Comparison of ENCODE assay signal across 8 cellular contexts in the genomic region with DNA sequence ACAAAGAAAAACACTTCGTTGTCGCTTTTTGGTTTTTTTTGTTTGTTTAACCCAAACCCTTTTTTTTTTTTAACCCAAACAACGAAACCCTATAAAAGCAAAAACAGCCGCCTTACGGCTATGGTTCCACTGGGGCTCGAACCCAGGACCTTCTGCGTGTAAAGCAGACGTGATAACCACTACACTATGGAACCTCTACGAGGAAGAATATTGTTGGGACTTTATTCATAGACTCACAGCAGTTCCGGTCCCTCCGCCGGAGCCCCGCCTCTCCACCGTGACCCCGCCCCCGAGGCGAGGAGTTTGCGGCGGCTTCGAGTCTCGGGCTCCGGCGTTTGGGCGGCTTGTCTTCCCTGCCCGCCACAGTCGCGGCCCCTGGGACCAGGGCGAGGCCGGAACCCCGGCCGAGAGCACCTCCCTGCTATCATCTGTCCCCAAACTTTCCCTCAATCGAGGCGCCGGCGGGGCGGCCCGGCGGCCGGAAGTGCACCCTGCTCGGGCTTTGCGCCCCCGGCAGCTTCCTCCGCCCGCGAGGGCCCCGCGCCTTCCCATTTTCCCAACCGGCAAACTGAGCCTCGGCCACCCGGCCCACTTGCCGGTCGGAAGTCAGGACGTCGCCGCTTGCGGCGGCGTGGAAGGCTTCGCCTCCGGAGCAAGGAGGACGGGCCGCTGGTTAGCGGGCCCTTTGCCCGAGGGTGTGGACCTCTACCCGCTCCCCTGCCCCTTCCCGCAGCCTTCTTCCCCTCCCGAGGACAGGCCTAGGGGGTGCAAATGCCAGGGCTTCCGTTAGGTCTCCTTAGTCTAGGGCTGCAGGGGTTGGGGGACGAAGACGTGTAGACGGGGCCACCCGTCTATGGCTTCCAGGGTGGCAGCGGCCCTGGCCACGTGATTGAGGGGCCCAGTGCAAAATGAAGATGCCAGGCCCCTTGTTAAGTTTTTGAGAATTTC. TPM values are rescaled to one million over a fixed set of nuclear protein-coding genes. Genes with fewer than 3 reads are reported as not detected.
DNase-seq lines count a peak whose midpoint lies in the region; ATAC-seq, FAIRE-seq and TF ChIP-seq lines count a peak whose summit lies in the region.

No MANE protein-coding gene starts in this region.

- peak in 1 of 4 donors; percentile 54 for TF ChIP-seq POLR2A in esophagus squamous epithelium (IDR thresholded peaks at IDR 0.05)

- H3K36me3 ChIP-seq in OCI-LY3 (replicated peaks; ENCODE audit: low read depth, low read length), result no peaks in the 10 kb centered on the region
- no peaks in the 10 kb centered on the region for H3K36me3 ChIP-seq in esophagus squamous epithelium

- peaks cover 9% of the 10 kb centered on the region for H3K4me1 Mint-ChIP-seq in activated T-cell treated with anti-CD3 and anti-CD28 coated beads, Interleukin-2, amount 50 U/mL, for 4 hours (ENCODE audit: low read depth)

- peak overlapping the region; percentile 95 for H3K9ac ChIP-seq in OCI-LY3 (ENCODE audit: low read length)

- WGBS in esophagus squamous epithelium, 2 donors, result 0 to 24% methylated on average over 6 to 20 of the region's 74 CpGs

- H3K4me1 ChIP-seq in OCI-LY3 (ENCODE audit: low read length), result peaks cover 6% of the 10 kb centered on the region
- H3K4me1 ChIP-seq in esophagus squamous epithelium, result peaks cover 0 to 6% (median 0%) of the 10 kb centered on the region in 3 donors

- H2AFZ ChIP-seq in OCI-LY3 (ENCODE audit: low read depth, low read length), result peak overlapping the region; percentile 93

- no peaks in the 10 kb centered on the region for H3K9me3 Mint-ChIP-seq in activated T-cell treated with anti-CD3 and anti-CD28 coated beads, Interleukin-2, amount 50 U/mL, for 4 hours

- H3K9me3 ChIP-seq in OCI-LY3 (ENCODE audit: insufficient read depth, low read length), result no peaks in the 10 kb centered on the region
- H3K9me3 ChIP-seq in esophagus squamous epithelium, result no peaks in the 10 kb centered on the region

- H3K27ac ChIP-seq in OCI-LY3 (ENCODE audit: low read length) (peak overlapping the region; percentile 72), esophagus squamous epithelium (peak overlapping the region; percentile 85 to 89 (median 87))

- no peaks in the 10 kb centered on the region for H3K27me3 ChIP-seq in OCI-LY3 (ENCODE audit: low read depth, low read length)
- H3K27me3 ChIP-seq in esophagus squamous epithelium, result no peaks in the 10 kb centered on the region

- intact Hi-C loops in esophagus squamous epithelium (cut with DNase I), result no loop called here

- no peaks in the 10 kb centered on the region for H3K36me3 Mint-ChIP-seq in activated T-cell treated with anti-CD3 and anti-CD28 coated beads, Interleukin-2, amount 50 U/mL, for 4 hours (ENCODE audit: insufficient read depth)

- H3K79me2 ChIP-seq in OCI-LY3 (ENCODE audit: low read length), result no peaks in the 10 kb centered on the region

- H3K4me3 Mint-ChIP-seq in activated T-cell treated with anti-CD3 and anti-CD28 coated beads, Interleukin-2, amount 50 U/mL, for 4 hours, result peak overlapping the region; percentile 75

- H3K27me3 Mint-ChIP-seq in activated T-cell treated with anti-CD3 and anti-CD28 coated beads, Interleukin-2, amount 50 U/mL, for 4 hours (ENCODE audit: low read depth), result no peaks in the 10 kb centered on the region

- H4K20me1 ChIP-seq in OCI-LY3 (ENCODE audit: insufficient read depth, low read length), result no peaks in the 10 kb centered on the region

- DNase-seq in D721Med (ENCODE audit: insufficient read length, low spot score) (peak; percentile 43), GM20000 (ENCODE audit: low spot score) (peak; percentile 87), HS-27A (ENCODE audit: low read depth) (peak; percentile 27), esophagus squamous epithelium (lab: John Stamatoyannopoulos, UW) (peak; percentile 14), myocyte (ENCODE audit: low read depth) (peak; percentile 69)
- peak; percentile 73 for DNase-seq in activated T-cell treated with anti-CD3 and anti-CD28 coated beads, Interleukin-2, amount 50 U/mL, for 4 hours
- peak; percentile 58 to 65 for DNase-seq in stimulated activated CD8-positive, alpha-beta memory T cell treated with anti-CD3 and anti-CD28 coated beads, Interleukin-7, amount 100 ng/mL, for 4 hours (ENCODE audit: low read depth in 2 of 2)

- H3K4me3 ChIP-seq in OCI-LY3 (ENCODE audit: low read length) (peak overlapping the region; percentile 98), esophagus squamous epithelium (peak overlapping the region; percentile 61 to 71 (median 66))

- TF ChIP-seq CTCF in D721Med (IDR thresholded peaks at IDR 0.05; ENCODE audit: insufficient read depth, missing control alignments) (no peak), GM20000 (IDR thresholded peaks at IDR 0.05; ENCODE audit: extremely low read depth, missing control alignments) (no peak), OCI-LY3 (IDR thresholded peaks at IDR 0.05; ENCODE audit: low read depth, low read length) (no peak), esophagus squamous epithelium (IDR thresholded peaks at IDR 0.05) (no peak)

- peak; percentile 83 to 89 for ATAC-seq in activated T-cell treated with anti-CD3 and anti-CD28 coated beads, Interleukin-2, amount 50 U/mL, for 4 hours

- peak overlapping the region; percentile 80 for H3K4me2 ChIP-seq in OCI-LY3 (ENCODE audit: low read length)

- FAIRE-seq in D721Med (lab: Jason Lieb, UNC), result peak; percentile 46

RNA-seq across cellular contexts. Expression of a gene that starts 3.2 kb away (rescaled TPM):
- total RNA-seq in activated T-cell treated with anti-CD3 and anti-CD28 coated beads, Interleukin-2, amount 50 U/mL, for 4 hours, result not detected
- total RNA-seq in esophagus squamous epithelium (not detected), myocyte (not detected in 2 replicates)
- polyA plus RNA-seq in myocyte (2012), result 0.03 TPM

RNA-seq across cellular contexts. Expression of a gene that starts 32.4 kb away (rescaled TPM):
- total RNA-seq in activated T-cell treated with anti-CD3 and anti-CD28 coated beads, Interleukin-2, amount 50 U/mL, for 4 hours, result under 1 TPM in 2 of 3 donors, not detected in 1; 0.30 to 0.46 TPM
- under 1 TPM in 1 of 4 donors, not detected in 3; 0.19 TPM for total RNA-seq in esophagus squamous epithelium
- total RNA-seq in myocyte, result 1.0 and 1.2 TPM in 2 replicates
- polyA plus RNA-seq in myocyte (2012), result 0.03 TPM

Comparison
In these comparisons a context has a peak if more than half of its experiments do, and no peak if none do; other contexts are left out.
1. Peak in every context shown above with its lines: DNase-seq, ATAC-seq, H3K4me3 ChIP-seq and H3K27ac ChIP-seq.
2. DNase-seq: peak in every context shown above with its lines; median percentile 87 in GM20000; 73 in activated T-cell treated with anti-CD3 and anti-CD28 coated beads, Interleukin-2, amount 50 U/mL, for 4 hours; 69 in myocyte; 62 in stimulated activated CD8-positive, alpha-beta memory T cell treated with anti-CD3 and anti-CD28 coated beads, Interleukin-7, amount 100 ng/mL, for 4 hours; 43 in D721Med; 27 in HS-27A; 14 in esophagus squamous epithelium.